28 cellular contexts compared by ENCODE assay signal in genomic region chr18:79726721-79727120, GRCh38.
"Had no signal": no experiment of that assay in that cellular context is flagged by ENCODE, and none has a peak within 500 bp of the region (broad histone marks: within the 10 kb centered on the region; RNA-seq: fewer than 3 reads in every experiment).

No MANE protein-coding gene starts in this region.

- H3K27me3 ChIP-seq: adrenal gland, body of pancreas, breast epithelium, SJCRH30 had no signal

- H3K9me3 ChIP-seq: breast epithelium, SJCRH30 had no signal

- H3K36me3 ChIP-seq: breast epithelium had no signal

- H3K4me3 ChIP-seq: adrenal gland, body of pancreas, breast epithelium, SJCRH30, SK-N-MC had no signal

- H3K4me1 ChIP-seq: adrenal gland, body of pancreas, breast epithelium, SJCRH30 had no signal

- H3K27ac ChIP-seq: adrenal gland, body of pancreas, breast epithelium, SJCRH30, SK-N-MC, WERI-Rb-1 had no signal

- DNase-seq: activated CD4-positive, alpha-beta memory T cell treated with anti-CD3 and anti-CD28 coated beads, Interleukin-2, amount 10 ng/mL, durations not matched to agents 7 days and 5 days; activated CD4-positive, alpha-beta T cell treated with anti-CD3 and anti-CD28 coated beads for 1 hour; activated CD4-positive, alpha-beta T cell treated with anti-CD3 and anti-CD28 coated beads for 48 hours; activated CD4-positive, CD25-positive, alpha-beta regulatory T cell; activated CD8-positive, alpha-beta memory T cell treated with anti-CD3 and anti-CD28 coated beads for 24 hours; activated CD8-positive, alpha-beta memory T cell treated with anti-CD3 and anti-CD28 coated beads, Interleukin-2, amount 10 ng/mL, durations not matched to agents 7 days and 5 days; activated gamma-delta T cell treated with Interleukin-2 at 50 U/mL for 16 hours; activated naive CD4-positive, alpha-beta T cell treated with anti-CD3 and anti-CD28 coated beads, Interleukin-2, amount 10 ng/mL, durations not matched to agents 7 days and 5 days; activated naive CD8-positive, alpha-beta T cell treated with anti-CD3 and anti-CD28 coated beads, Interleukin-2, amount 10 ng/mL, durations not matched to agents 7 days and 5 days; activated T-cell treated with anti-CD3 and anti-CD28 coated beads, Interleukin-2, amount 50 U/mL, for 24 hours; adrenal gland; body of pancreas; Karpas-422; KBM-7; NCI-H1105 treated with DMSO at 0.1 percent for 48 hours; NCI-H1436; NCI-H1694; NCI-H1930; NCI-H2081 treated with DMSO at 0.1 percent for 48 hours; NCI-H345; NCI-H524 treated with DMSO at 0.1 percent for 48 hours; SHP77; SJCRH30; T1000; WERI-Rb-1 had no signal

- FAIRE-seq: astrocyte had no signal
